Comparison of ENCODE assay signal across 8 cellular contexts in the genomic region with DNA sequence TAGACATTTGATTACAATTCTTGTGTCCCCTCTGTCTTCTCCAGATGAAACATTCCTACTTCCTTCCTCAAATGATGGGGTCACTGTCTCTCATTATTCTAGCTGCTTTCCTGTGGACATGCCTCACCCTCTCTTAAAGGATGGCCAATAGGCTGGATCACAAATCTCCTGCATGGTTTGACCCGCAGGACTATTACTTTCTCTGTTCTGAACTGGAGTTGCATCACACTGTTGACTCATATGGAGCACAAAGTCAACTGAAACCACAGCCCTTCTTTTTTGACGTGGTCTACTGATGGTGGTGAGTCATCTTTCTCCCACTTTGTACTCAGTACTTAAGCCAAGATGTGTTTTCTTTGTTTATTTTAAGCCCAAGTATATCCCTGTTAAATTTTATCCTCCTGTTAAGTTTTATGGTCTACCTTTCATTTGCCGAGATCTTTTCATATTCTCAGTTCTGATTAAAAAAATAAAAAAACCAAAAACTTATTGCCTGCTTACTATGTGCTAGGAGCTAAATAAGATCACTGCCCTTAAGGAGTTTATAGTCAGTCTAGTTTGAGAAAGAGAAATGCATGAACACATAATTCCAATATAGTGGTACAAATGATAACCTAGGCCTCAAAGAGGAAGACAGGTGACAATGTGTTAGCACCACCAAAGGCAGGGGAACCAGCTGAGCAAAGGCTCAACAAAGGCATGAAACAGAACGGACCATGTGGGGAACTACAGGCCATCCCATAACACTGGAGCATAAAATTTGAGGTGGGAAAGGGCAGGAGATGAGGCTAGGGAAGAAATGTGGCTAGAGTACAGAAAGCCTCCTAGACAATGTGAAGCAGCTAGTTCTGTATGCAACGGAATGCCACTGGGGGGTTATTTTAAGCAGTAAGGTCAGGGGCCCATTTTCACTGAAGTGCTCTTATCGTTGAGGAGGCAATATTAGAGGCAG.
A peak's percentile ranks its signal among the peaks of the same experiment; 100 is the strongest.
DNase-seq lines count a peak whose midpoint lies in the region; ATAC-seq and TF ChIP-seq lines count a peak whose summit lies in the region.

No MANE protein-coding gene starts in this region.

- in situ Hi-C loops in Panc1 (cut with HindIII; ENCODE audit: low pct_unique_long_range_greater_than_20kb, low sequenced_read_pairs), result no loop called here

- DNase-seq in AG09319 (ENCODE audit: extremely low read depth, low read depth) (peak; percentile 94), Panc1 (ENCODE audit: low read depth, low spot score) (peak; percentile 69), ascending aorta (ENCODE audit: low spot score in 2 of 2) (peak in 1 of 2 donors; percentile 83), left colon (peak in 1 of 2 donors; percentile 34), NCI-H82 (lab: John Stamatoyannopoulos, UW) (no peak)
- DNase-seq in stimulated activated naive CD8-positive, alpha-beta T cell treated with anti-CD3 and anti-CD28 coated beads, Interleukin-15, Interleukin-2, amounts not matched to agents 100 U/mL and 50 U/mL, for 24 hours, result peak; percentile 36

- BruUV-seq in Panc1 (replicated peaks; lab: Mats Ljungman, UMichigan), result no TSS peak

- no peaks in the 10 kb centered on the region for H3K9me3 ChIP-seq in Panc1 (ENCODE audit: control insufficient read depth, insufficient read depth, low read depth, low read length)
- no peaks in the 10 kb centered on the region for H3K9me3 ChIP-seq in ascending aorta

- peaks cover 6% of the 10 kb centered on the region for H3K4me1 ChIP-seq in Panc1 (ENCODE audit: control insufficient read depth, insufficient read depth, low read length)
- peaks cover 0 to 12% of the 10 kb centered on the region in 2 donors for H3K4me1 ChIP-seq in ascending aorta

- H3K27ac ChIP-seq in Panc1 (ENCODE audit: low read length), result peak overlapping the region; percentile 31; the same call in 1 of the 2 replicates
- peak overlapping the region; percentile 74 to 75 for H3K27ac ChIP-seq in ascending aorta

- H3K36me3 ChIP-seq in Panc1 (ENCODE audit: control insufficient read depth, insufficient read depth, low read length) (no peaks in the 10 kb centered on the region), ascending aorta (peaks cover 0 to 4% of the 10 kb centered on the region in 2 donors)

- peak; percentile 99 for ATAC-seq in GM18867 (IDR thresholded peaks at IDR 0.05; ENCODE audit: unreplicated experiment)
- ATAC-seq in HG03045 (IDR thresholded peaks at IDR 0.05; ENCODE audit: unreplicated experiment), result peak; percentile 99
- peak; percentile 87 for ATAC-seq in Panc1
- peak; percentile 97 for ATAC-seq in left colon
- ATAC-seq in stimulated activated naive CD8-positive, alpha-beta T cell treated with anti-CD3 and anti-CD28 coated beads, Interleukin-15, Interleukin-2, amounts not matched to agents 100 U/mL and 50 U/mL, for 24 hours, result peak; percentile 98

- no peak overlapping the region for H3K4me3 ChIP-seq in Panc1 (ENCODE audit: low read depth in 2 of 2, low read length in 2 of 2)
- H3K4me3 ChIP-seq in ascending aorta, result no peak overlapping the region

- TF ChIP-seq CTCF in AG09319 (IDR thresholded peaks at IDR 0.05; ENCODE audit: low read depth, low read length) (no peak), Panc1 (IDR thresholded peaks at IDR 0.05) (no peak), ascending aorta (IDR thresholded peaks at IDR 0.05) (no peak)

- intact Hi-C loops in Panc1 (cut with micrococcal nuclease; ENCODE audit: unreplicated experiment), result no loop called here
- intact Hi-C loops in ascending aorta (cut with DNase I), result no loop called here
- intact Hi-C loops in left colon (cut with DNase I, micrococcal nuclease), result no loop called here

- POLR2A ChIA-PET in Panc1 (lab: Charles Lee), result no interaction called here

- H3K27me3 ChIP-seq in Panc1 (ENCODE audit: control insufficient read depth, insufficient read depth, low read length) (no peaks in the 10 kb centered on the region), ascending aorta (no peaks in the 10 kb centered on the region)

- CTCF ChIA-PET in Panc1 (lab: Charles Lee), result no interaction called here
